ENCODE assay signal across 16 cellular contexts in the genomic region with DNA sequence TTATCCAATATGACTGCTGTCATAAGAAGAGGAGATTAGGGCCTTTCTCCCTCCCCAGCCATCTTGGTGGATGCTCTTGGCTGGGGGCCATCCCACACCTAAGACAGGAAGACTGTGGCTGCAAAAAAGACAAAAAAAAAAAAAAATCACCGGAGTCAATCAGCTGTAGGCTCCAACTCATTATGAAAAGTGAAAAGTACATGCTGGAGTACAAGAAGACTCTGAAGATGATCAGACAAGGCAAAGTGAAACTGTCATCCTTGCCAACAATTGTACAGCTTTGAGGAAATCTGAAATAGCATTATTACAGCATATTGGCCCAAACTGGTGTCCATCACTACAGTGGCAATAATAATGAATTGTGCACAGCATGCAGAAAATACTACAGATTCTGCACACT.
"Had no signal": no experiment of that assay in that cellular context is flagged by ENCODE, and none has a peak within 500 bp of the region (broad histone marks: within the 10 kb centered on the region; RNA-seq: fewer than 3 reads in every experiment).

No MANE protein-coding gene starts in this region.

- H3K27ac Mint-ChIP-seq: activated CD4-positive, alpha-beta memory T cell treated with anti-CD3 and anti-CD28 coated beads, Interleukin-2, amount 10 ng/mL, durations not matched to agents 7 days and 5 days; activated T-helper 17 cell treated with anti-CD3 and anti-CD28 coated beads, Interleukin-2, amount 50 U/mL, for 72 hours; dendritic cell treated with granulocyte-macrophage colony-stimulating factor and Interleukin-4, amounts not matched to agents 40 ng/mL and 50 ng/mL, for 4 days; effector memory CD8-positive, alpha-beta T cell; memory B cell; natural killer cell treated with Interleukin-12 subunit alpha and Interleukin-12 subunit beta and Interleukin-15 and Interleukin-18, amount 100 ng/mL, for 72 hours; stimulated activated memory B cell treated with anti-CD40 and anti-IgM and Interleukin-4, amounts not matched to agents 10 μg/mL and 1 μg/mL and 100 μg/mL, for 72 hours had no signal

- H3K9me3 Mint-ChIP-seq: activated CD4-positive, alpha-beta memory T cell treated with anti-CD3 and anti-CD28 coated beads, Interleukin-2, amount 10 ng/mL, durations not matched to agents 7 days and 5 days; activated T-helper 17 cell treated with anti-CD3 and anti-CD28 coated beads, Interleukin-2, amount 50 U/mL, for 72 hours; dendritic cell treated with granulocyte-macrophage colony-stimulating factor and Interleukin-4, amounts not matched to agents 40 ng/mL and 50 ng/mL, for 4 days; effector memory CD8-positive, alpha-beta T cell; memory B cell; natural killer cell treated with Interleukin-12 subunit alpha and Interleukin-12 subunit beta and Interleukin-15 and Interleukin-18, amount 100 ng/mL, for 72 hours; stimulated activated memory B cell treated with anti-CD40 and anti-IgM and Interleukin-4, amounts not matched to agents 10 μg/mL and 1 μg/mL and 100 μg/mL, for 72 hours had no signal

- H3K4me3 Mint-ChIP-seq: activated CD4-positive, alpha-beta memory T cell treated with anti-CD3 and anti-CD28 coated beads, Interleukin-2, amount 10 ng/mL, durations not matched to agents 7 days and 5 days; activated T-helper 17 cell treated with anti-CD3 and anti-CD28 coated beads, Interleukin-2, amount 50 U/mL, for 72 hours; dendritic cell treated with granulocyte-macrophage colony-stimulating factor and Interleukin-4, amounts not matched to agents 40 ng/mL and 50 ng/mL, for 4 days; effector memory CD8-positive, alpha-beta T cell; memory B cell; stimulated activated memory B cell treated with anti-CD40 and anti-IgM and Interleukin-4, amounts not matched to agents 10 μg/mL and 1 μg/mL and 100 μg/mL, for 72 hours had no signal

- H3K36me3 Mint-ChIP-seq: memory B cell; natural killer cell treated with Interleukin-12 subunit alpha and Interleukin-12 subunit beta and Interleukin-15 and Interleukin-18, amount 100 ng/mL, for 72 hours; stimulated activated memory B cell treated with anti-CD40 and anti-IgM and Interleukin-4, amounts not matched to agents 10 μg/mL and 1 μg/mL and 100 μg/mL, for 72 hours had no signal

- ATAC-seq: activated T-helper 17 cell treated with anti-CD3 and anti-CD28 coated beads, Interleukin-2, amount 50 U/mL, for 72 hours; effector memory CD8-positive, alpha-beta T cell; left lung; right lobe of liver; stimulated activated memory B cell treated with anti-CD40 and anti-IgM and Interleukin-4, amounts not matched to agents 10 μg/mL and 1 μg/mL and 100 μg/mL, for 72 hours had no signal

- H3K4me1 Mint-ChIP-seq: activated T-helper 17 cell treated with anti-CD3 and anti-CD28 coated beads, Interleukin-2, amount 50 U/mL, for 72 hours had no signal

- H3K27me3 Mint-ChIP-seq: memory B cell had no signal

- DNase-seq: activated CD4-positive, alpha-beta memory T cell treated with anti-CD3 and anti-CD28 coated beads, Interleukin-2, amount 10 ng/mL, durations not matched to agents 7 days and 5 days; activated CD4-positive, alpha-beta T cell treated with anti-CD3 and anti-CD28 coated beads for 1 hour; activated naive CD4-positive, alpha-beta T cell treated with anti-CD3 and anti-CD28 coated beads, Interleukin-2, amount 50 U/mL, for 16 hours; amygdala; brain microvascular endothelial cell; effector memory CD8-positive, alpha-beta T cell; left lung; nucleus accumbens; right lobe of liver; substantia nigra; transverse colon had no signal
